In genomic region chr16:22206847-22207714, GRCh38 we compare ENCODE assay signal across 9 cellular contexts. TPM values are rescaled to one million over a fixed set of nuclear protein-coding genes. Genes with fewer than 3 reads are reported as not detected.
DNase-seq lines count a peak whose midpoint lies in the region; ATAC-seq, FAIRE-seq and TF ChIP-seq lines count a peak whose summit lies in the region.
"Had no signal": no experiment of that assay in that cellular context is flagged by ENCODE, and none has a peak within 500 bp of the region (broad histone marks: within the 10 kb centered on the region; RNA-seq: fewer than 3 reads in every experiment).

No MANE protein-coding gene starts in this region.

- H3F3A ChIP-seq in DOHH2 (ENCODE audit: control insufficient read depth, insufficient read depth): peaks cover 9% of the 10 kb centered on the region

- DNase-seq in H9 (peak; percentile 50), NCI-H1694 (lab: John Stamatoyannopoulos, UW) (peak; percentile 38), caudate nucleus (lab: John Stamatoyannopoulos, UW) (peak in 51 of 61 donors; percentile 17 to 76 (median 44)), keratinocyte (ENCODE audit: low read depth, low spot score) (no peak)
- DNase-seq in stimulated activated CD4-positive, alpha-beta T cell treated with anti-CD3 and anti-CD28 coated beads, Interleukin-12 subunit alpha, Interleukin-12 subunit beta, amount 100 ng/mL, for 24 hours (ENCODE audit: low read depth in 2 of 2): peak; percentile 41 to 63

- H3K4me2 ChIP-seq in DOHH2 (ENCODE audit: low read length) (peak overlapping the region; percentile 89), H9 (ENCODE audit: insufficient read depth, insufficient read length, low read length) (peak overlapping the region; percentile 89), keratinocyte (ENCODE audit: control insufficient read depth, extremely low read depth, insufficient read depth, low read depth, low read length) (peak overlapping the region; percentile 89)

- no peak overlapping the region for H3T11ph ChIP-seq in H9 (ENCODE audit: low read length)

- peak overlapping the region; percentile 56 for H3K9ac ChIP-seq in H9 (ENCODE audit: extremely low read depth, insufficient read length, low read length)
- peak overlapping the region; percentile 85 for H3K9ac ChIP-seq in keratinocyte (ENCODE audit: control insufficient read depth, extremely low read depth, insufficient read depth, low read length)

- H2AFZ ChIP-seq in H9 (ENCODE audit: low read length): no peak overlapping the region
- H2AFZ ChIP-seq in keratinocyte (ENCODE audit: control insufficient read depth, low read length): peak overlapping the region; percentile 89

- H3K79me1 ChIP-seq in H9 (ENCODE audit: insufficient read depth, low read depth, low read length, poor library complexity, severe bottlenecking): peaks cover 8% of the 10 kb centered on the region

- no peak overlapping the region for H3K23ac ChIP-seq in H9 (ENCODE audit: insufficient read length, low read depth, low read length)

- no peaks in the 10 kb centered on the region; a peak in 3 of 5 replicates for H3K9me3 Mint-ChIP-seq in H9

- H3K56ac ChIP-seq in H9 (ENCODE audit: insufficient read length, low read depth, low read length): no peak overlapping the region

- peak overlapping the region; percentile 5; the same call in 1 of the 2 replicates for H3K27ac ChIP-seq in DOHH2 (ENCODE audit: low read depth, low read length)
- no peak overlapping the region for H3K27ac ChIP-seq in H9 (ENCODE audit: insufficient read length, low read depth, low read length)
- H3K27ac ChIP-seq in VCaP: peak overlapping the region; percentile 85
- H3K27ac ChIP-seq in caudate nucleus (ENCODE audit: low read depth, low read length): peak overlapping the region; percentile 64
- H3K27ac ChIP-seq in keratinocyte (ENCODE audit: control insufficient read depth, insufficient read depth, low read length): peak overlapping the region; percentile 73

- peaks cover 2% of the 10 kb centered on the region for H3K9me1 ChIP-seq in keratinocyte (ENCODE audit: control insufficient read depth, extremely low read depth, insufficient read depth, low read length)

- no peak overlapping the region for H3K18ac ChIP-seq in H9 (ENCODE audit: insufficient read length, low read depth, low read length)

- H2BK12ac ChIP-seq in H9 (ENCODE audit: insufficient read length, low read depth, low read length): no peak overlapping the region

- no peaks in the 10 kb centered on the region for H3K9me2 ChIP-seq in DOHH2 (replicated peaks; ENCODE audit: control insufficient read depth, low read length)

- H4K5ac ChIP-seq in H9 (ENCODE audit: insufficient read length, low read depth, low read length): no peak overlapping the region

- peaks cover 7% of the 10 kb centered on the region; the same call in 1 of the 2 replicates for H3K36me3 ChIP-seq in DOHH2 (ENCODE audit: control insufficient read depth, low read length)
- H3K36me3 ChIP-seq in keratinocyte (ENCODE audit: control insufficient read depth in 2 of 2, extremely low read depth in 1 of 2, insufficient read depth in 2 of 2, low read length in 2 of 2): peaks cover 0 to 4% of the 10 kb centered on the region in 2 experiments

- H3K27ac Mint-ChIP-seq in H9: no peak overlapping the region; a peak in 3 of 7 replicates

- H3K79me2 ChIP-seq in DOHH2 (ENCODE audit: control insufficient read depth, low read length): peaks cover 47% of the 10 kb centered on the region
- peaks cover 9% of the 10 kb centered on the region; the same call in 1 of the 2 replicates for H3K79me2 ChIP-seq in H9 (ENCODE audit: insufficient read depth, low read length)
- H3K79me2 ChIP-seq in keratinocyte (ENCODE audit: control insufficient read depth, insufficient read depth, low read length): peaks cover 52% of the 10 kb centered on the region

- H3K4me1 ChIP-seq in DOHH2 (ENCODE audit: control insufficient read depth, low read length) (peaks cover 23% of the 10 kb centered on the region), H9 (ENCODE audit: insufficient read depth, low read length) (peaks cover 5% of the 10 kb centered on the region; the same call in 1 of the 2 replicates), keratinocyte (ENCODE audit: control insufficient read depth, extremely low read depth, insufficient read depth, low read length) (peaks cover 34% of the 10 kb centered on the region)

- no peak overlapping the region for H4K8ac ChIP-seq in H9 (replicated peaks; ENCODE audit: insufficient read length, low read depth, low read length)

- H2BK120ac ChIP-seq in H9 (ENCODE audit: low read depth, low read length, poor library complexity, severe bottlenecking): no peak overlapping the region

- H2BK20ac ChIP-seq in H9 (ENCODE audit: low read depth, low read length, poor library complexity, severe bottlenecking): no peak overlapping the region

- H3K4ac ChIP-seq in H9 (ENCODE audit: low read depth, low read length): no peak overlapping the region

- no peak for FAIRE-seq in keratinocyte (lab: Jason Lieb, UNC)
- FAIRE-seq: colon had no signal

- H3K27me3 Mint-ChIP-seq in H9 (ENCODE audit: low read depth): no peaks in the 10 kb centered on the region

- peaks cover 3 to 18% (median 11%) of the 10 kb centered on the region in 3 experiments; a peak in 5 of 7 replicates for H3K36me3 Mint-ChIP-seq in H9 (ENCODE audit: insufficient read depth in 1 of 3, low read depth in 3 of 3)

- TF ChIP-seq CTCF in DOHH2 (IDR thresholded peaks at IDR 0.05; ENCODE audit: low read depth, low read length, poor library complexity, severe bottlenecking) (no peak), H9 (conservative IDR thresholded peaks at IDR 0.05) (no peak), VCaP (conservative IDR thresholded peaks at IDR 0.05) (no peak), keratinocyte (optimal IDR thresholded peaks at IDR 0.05 in 1 of 3, IDR thresholded peaks at IDR 0.05 in 1 of 3, conservative IDR thresholded peaks at IDR 0.05 in 1 of 3; ENCODE audit: extremely low read depth in 1 of 3, insufficient read depth in 2 of 3, low read length in 3 of 3) (no peak)

- H3K9me3 ChIP-seq in DOHH2 (ENCODE audit: control insufficient read depth, insufficient read depth, low read length) (peaks cover 2% of the 10 kb centered on the region; the same call in 1 of the 2 replicates), H9 (ENCODE audit: control insufficient read depth, low read depth, low read length) (no peaks in the 10 kb centered on the region), keratinocyte (ENCODE audit: control insufficient read depth, low read depth, low read length) (no peaks in the 10 kb centered on the region)

- no peak overlapping the region for H2BK15ac ChIP-seq in H9 (ENCODE audit: low read depth, low read length)

- no peak for ATAC-seq in HG03521 (IDR thresholded peaks at IDR 0.05; ENCODE audit: unreplicated experiment)

- no peak overlapping the region for H2AK5ac ChIP-seq in H9 (ENCODE audit: insufficient read length, low read length)

- H3K23me2 ChIP-seq in H9 (ENCODE audit: insufficient read length, low read depth, low read length, poor library complexity, severe bottlenecking): peaks cover 14% of the 10 kb centered on the region

- H2BK5ac ChIP-seq in H9 (ENCODE audit: insufficient read length, low read length): no peak overlapping the region

- H4K20me1 ChIP-seq in DOHH2 (ENCODE audit: control insufficient read depth, insufficient read depth, low read depth, low read length): peaks cover 4% of the 10 kb centered on the region; the same call in 1 of the 2 replicates
- no peaks in the 10 kb centered on the region for H4K20me1 ChIP-seq in H9 (ENCODE audit: control insufficient read depth, insufficient read depth, insufficient read length)
- H4K20me1 ChIP-seq in keratinocyte (ENCODE audit: control insufficient read depth, extremely low read depth, insufficient read depth, low read length): no peaks in the 10 kb centered on the region

- WGBS in H9 (ENCODE audit: extremely low coverage, insufficient read length, low lambda C conversion rate): no CpG with 5 or more reads among the region's 35 CpGs

- dilution Hi-C loops in keratinocyte (cut with MboI; ENCODE audit: extremely low pct_ligation_motif_present, low sequenced_read_pairs): no loop called here

- H3K4me1 Mint-ChIP-seq in H9: peaks cover 15 to 16% of the 10 kb centered on the region in 2 experiments

- H3K27me3 ChIP-seq in DOHH2 (ENCODE audit: control insufficient read depth, low read length): no peaks in the 10 kb centered on the region
- no peaks in the 10 kb centered on the region for H3K27me3 ChIP-seq in H9 (ENCODE audit: insufficient read depth, low read length)
- H3K27me3 ChIP-seq in keratinocyte (ENCODE audit: control insufficient read depth, extremely low read depth, insufficient read depth, low read length): no peaks in the 10 kb centered on the region

- H3K4me3 Mint-ChIP-seq in H9: peak overlapping the region; percentile 74 to 97

- H3K14ac ChIP-seq in H9 (ENCODE audit: insufficient read depth, low read length): no peak overlapping the region

- H3K4me3 ChIP-seq in DOHH2 (ENCODE audit: low read length) (peak overlapping the region; percentile 99), keratinocyte (ENCODE audit: control insufficient read depth in 2 of 3, extremely low read depth in 1 of 3, insufficient read depth in 2 of 3, low read depth in 1 of 3, low read length in 3 of 3) (peak overlapping the region; percentile 79 to 94 (median 89))

- no peak overlapping the region for H4K91ac ChIP-seq in H9 (ENCODE audit: insufficient read length, low read depth, low read length)

RNA-seq across cellular contexts. Expression of gene EEF2K, which starts 1.0 kb away (rescaled TPM):
- 19.6 and 20.7 TPM in 2 replicates for total RNA-seq in H9 (2021)
- 6.5 to 13.0 TPM (median 7.3 TPM) in 3 replicates for polyA plus RNA-seq in keratinocyte
- 1.6 TPM for polyA plus RNA-seq in keratinocyte (2011; ENCODE audit: low read depth)
- polyA plus RNA-seq in keratinocyte (2011; cell fraction: cytosol; rRNA removed): 4.3 and 5.6 TPM in 2 replicates
- polyA plus RNA-seq in keratinocyte (2011; cell fraction: nucleus; rRNA removed): 23.8 and 32.8 TPM in 2 replicates
- polyA plus RNA-seq in keratinocyte (2012; ENCODE audit: low replicate concordance): 2.5 and 10.5 TPM in 2 replicates
- polyA minus RNA-seq in keratinocyte: 27.6 to 53.1 TPM (median 28.7 TPM) in 3 replicates
- polyA minus RNA-seq in keratinocyte (2011; cell fraction: cytosol; rRNA and poly(A)+ RNA removed): 17.3 TPM
- 9.8 and 17.9 TPM in 2 replicates for polyA minus RNA-seq in keratinocyte (2011; cell fraction: nucleus; rRNA and poly(A)+ RNA removed)

RNA-seq across cellular contexts. Expression of gene SDR42E2, which starts 44.8 kb away (rescaled TPM):
- 0.09 TPM in 1 of 2 replicates, not detected in the other for total RNA-seq in H9 (2021)
- not detected in 3 replicates for polyA plus RNA-seq in keratinocyte
- not detected for polyA plus RNA-seq in keratinocyte (2011; ENCODE audit: low read depth)
- not detected in 2 replicates for polyA plus RNA-seq in keratinocyte (2011; cell fraction: cytosol; rRNA removed)
- not detected in 2 replicates for polyA plus RNA-seq in keratinocyte (2011; cell fraction: nucleus; rRNA removed)
- not detected in 2 replicates for polyA plus RNA-seq in keratinocyte (2012; ENCODE audit: low replicate concordance)
- polyA minus RNA-seq in keratinocyte: 0.33 TPM in 1 of 3 replicates, not detected in the others
- not detected for polyA minus RNA-seq in keratinocyte (2011; cell fraction: cytosol; rRNA and poly(A)+ RNA removed)
- polyA minus RNA-seq in keratinocyte (2011; cell fraction: nucleus; rRNA and poly(A)+ RNA removed): not detected in 2 replicates
